In genomic region chr4:40515398-40516293, GRCh38 we compare ENCODE assay signal across 8 cellular contexts.
DNase-seq lines count a peak whose midpoint lies in the region; ATAC-seq and TF ChIP-seq lines count a peak whose summit lies in the region.

No MANE protein-coding gene starts in this region.

- H3K4me3 Mint-ChIP-seq in neural crest cell = no peak overlapping the region

- peaks cover 19% of the 10 kb centered on the region for H3K4me1 Mint-ChIP-seq in neural crest cell

- no peaks in the 10 kb centered on the region for H3K9me3 ChIP-seq in BE2C

- no peak overlapping the region for H3K4me3 ChIP-seq in BE2C (ENCODE audit: low read depth, low read length)

- peak overlapping the region; percentile 50 for H3K27ac Mint-ChIP-seq in neural crest cell (ENCODE audit: unreplicated experiment)

- no peaks in the 10 kb centered on the region for H3K27me3 Mint-ChIP-seq in neural crest cell (ENCODE audit: low read depth)

- no peaks in the 10 kb centered on the region for H3K36me3 Mint-ChIP-seq in neural crest cell (ENCODE audit: low read depth)

- peaks cover 4% of the 10 kb centered on the region for H3K9me3 Mint-ChIP-seq in neural crest cell

- no peaks in the 10 kb centered on the region for H3K36me3 ChIP-seq in BE2C

- TF ChIP-seq CTCF in neural crest cell (conservative IDR thresholded peaks at IDR 0.05) (no peak), BE2C (IDR thresholded peaks at IDR 0.05; ENCODE audit: low read depth, low read length) (no peak)

- ATAC-seq in GM18499 (IDR thresholded peaks at IDR 0.05; ENCODE audit: insufficient read depth, unreplicated experiment) (peak; percentile 77), GM21526 (IDR thresholded peaks at IDR 0.05; ENCODE audit: low FRiP score, unreplicated experiment) (peak; percentile 84)

- H3K4me1 ChIP-seq in BE2C = no peaks in the 10 kb centered on the region

- no peaks in the 10 kb centered on the region for H3K27me3 ChIP-seq in BE2C

- peak; percentile 59 for DNase-seq in HK-2 (ENCODE audit: unreplicated experiment)
- peak; percentile 83 for DNase-seq in amniotic epithelial cell (ENCODE audit: low read depth)
- no peak for DNase-seq in neural crest cell (ENCODE audit: low read depth, low spot score)
- DNase-seq in DMS79 treated with DMSO at 0.1 percent for 48 hours (lab: John Stamatoyannopoulos, UW) = no peak
- no peak for DNase-seq in BE2C
- DNase-seq in NCI-H187 (lab: John Stamatoyannopoulos, UW) = no peak

Comparison
In these comparisons a context has a peak if more than half of its experiments do, and no peak if none do; other contexts are left out.
1. DNase-seq: peak in HK-2 (single experiment) and amniotic epithelial cell (single experiment); none in neural crest cell (single experiment), DMS79 treated with DMSO at 0.1 percent for 48 hours (single experiment), BE2C (single experiment) and NCI-H187 (0 of 2).